Comparison of ENCODE assay signal across 17 cellular contexts in genomic region chr15:70523634-70524033, GRCh38.
DNase-seq lines count a peak whose midpoint lies in the region; ATAC-seq and TF ChIP-seq lines count a peak whose summit lies in the region.
"Had no signal": no experiment of that assay in that cellular context is flagged by ENCODE, and none has a peak within 500 bp of the region (broad histone marks: within the 10 kb centered on the region; RNA-seq: fewer than 3 reads in every experiment).

No MANE protein-coding gene starts in this region.

- peak overlapping the region; percentile 91 for H3K4me2 ChIP-seq in BLaER1

- no peaks in the 10 kb centered on the region for H3K36me3 Mint-ChIP-seq in stimulated activated memory B cell treated with anti-CD40 and anti-IgM and Interleukin-4, amounts not matched to agents 10 μg/mL and 1 μg/mL and 100 μg/mL, for 72 hours

- no peak overlapping the region for H3K27ac Mint-ChIP-seq in stimulated activated memory B cell treated with anti-CD40 and anti-IgM and Interleukin-4, amounts not matched to agents 10 μg/mL and 1 μg/mL and 100 μg/mL, for 72 hours

- H3K27ac ChIP-seq in BLaER1: no peak overlapping the region
- H3K27ac ChIP-seq in RWPE2 (ENCODE audit: poor library complexity, severe bottlenecking): no peak overlapping the region
- H3K27ac ChIP-seq: C4-2B, GM23248 had no signal

- DNase-seq in NCI-H345 (lab: John Stamatoyannopoulos, UW) (peak; percentile 18), NCI-H345 treated with DMSO at 0.1 percent for 48 hours (lab: John Stamatoyannopoulos, UW; ENCODE audit: unreplicated experiment) (no peak), RWPE2 (ENCODE audit: low spot score) (peak; percentile 29), mesenteric fat pad (ENCODE audit: low spot score) (peak; percentile 49)
- no peak for DNase-seq in central memory CD4-positive, alpha-beta T cell
- DNase-seq: Calu3, DMS79 treated with DMSO at 0.1 percent for 48 hours, GM23248, IMR-90, Kasumi-1, NCI-H2029 treated with DMSO at 0.1 percent for 48 hours, NCI-H748 treated with DMSO at 0.1 percent for 48 hours, Right ventricle myocardium superior had no signal

- H3K9me3 ChIP-seq in BLaER1 (no peaks in the 10 kb centered on the region), RWPE2 (ENCODE audit: severe bottlenecking) (no peaks in the 10 kb centered on the region)

- H3K9ac ChIP-seq in BLaER1: no peak overlapping the region
- H3K9ac ChIP-seq: GM23248 had no signal

- H3K36me3 ChIP-seq in BLaER1 (no peaks in the 10 kb centered on the region), RWPE2 (ENCODE audit: low read depth) (no peaks in the 10 kb centered on the region)

- peaks cover 20% of the 10 kb centered on the region for H3K4me1 Mint-ChIP-seq in stimulated activated memory B cell treated with anti-CD40 and anti-IgM and Interleukin-4, amounts not matched to agents 10 μg/mL and 1 μg/mL and 100 μg/mL, for 72 hours

- H3K4me1 ChIP-seq in BLaER1: peaks cover 71% of the 10 kb centered on the region
- H3K4me1 ChIP-seq in RWPE2 (ENCODE audit: insufficient read depth, poor library complexity, severe bottlenecking): peaks cover 23% of the 10 kb centered on the region

- H4K20me1 ChIP-seq in BLaER1: peaks cover 17% of the 10 kb centered on the region; the same call in 1 of the 2 replicates

- no peak for ATAC-seq in RWPE2 (ENCODE audit: low read depth)
- no peak for ATAC-seq in esophagus mucosa
- ATAC-seq in stimulated activated memory B cell treated with anti-CD40 and anti-IgM and Interleukin-4, amounts not matched to agents 10 μg/mL and 1 μg/mL and 100 μg/mL, for 72 hours: no peak

- H3K27me3 ChIP-seq in BLaER1 (no peaks in the 10 kb centered on the region), RWPE2 (ENCODE audit: insufficient read depth, poor library complexity, severe bottlenecking) (no peaks in the 10 kb centered on the region)

- no peak overlapping the region for H3K4me3 Mint-ChIP-seq in stimulated activated memory B cell treated with anti-CD40 and anti-IgM and Interleukin-4, amounts not matched to agents 10 μg/mL and 1 μg/mL and 100 μg/mL, for 72 hours

- 0 out of 2 replicates have a peak overlapping the region, but pooled peaks have one; percentile 20 for H3K4me3 ChIP-seq in BLaER1
- no peak overlapping the region for H3K4me3 ChIP-seq in RWPE2 (ENCODE audit: severe bottlenecking)
- H3K4me3 ChIP-seq: GM23248 had no signal

- peaks cover 20% of the 10 kb centered on the region for H3K27me3 Mint-ChIP-seq in stimulated activated memory B cell treated with anti-CD40 and anti-IgM and Interleukin-4, amounts not matched to agents 10 μg/mL and 1 μg/mL and 100 μg/mL, for 72 hours

- no peak for TF ChIP-seq CTCF in RWPE2 (IDR thresholded peaks at IDR 0.05; ENCODE audit: poor library complexity, severe bottlenecking)

- H3K9me3 Mint-ChIP-seq in stimulated activated memory B cell treated with anti-CD40 and anti-IgM and Interleukin-4, amounts not matched to agents 10 μg/mL and 1 μg/mL and 100 μg/mL, for 72 hours: peaks cover 4% of the 10 kb centered on the region

Comparison
In these comparisons a context has a peak if more than half of its experiments do, and no peak if none do; other contexts are left out.
1. DNase-seq: peak in NCI-H345 (single experiment), RWPE2 (single experiment) and mesenteric fat pad (single experiment); none in NCI-H345 treated with DMSO at 0.1 percent for 48 hours (single experiment) and central memory CD4-positive, alpha-beta T cell (single experiment).